ENCODE assay signal across 1 cellular context in genomic region chr21:43657355-43658093, GRCh38.
A peak's percentile ranks its signal among the peaks of the same experiment; 100 is the strongest.
TF ChIP-seq lines count a peak whose summit lies in the region.

No MANE protein-coding gene starts in this region.

TF ChIP-seq in endothelial cell of umbilical vein, 7 proteins besides CTCF, POLR2A, EP300 and RAD21:
- TF ChIP-seq GATA2 (IDR thresholded peaks at IDR 0.05; ENCODE audit: insufficient read depth, insufficient read length, low read depth, low read length) = peak; percentile 88
- TF ChIP-seq MYC (IDR thresholded peaks at IDR 0.05; ENCODE audit: low read depth, low read length) = no peak
- no peak for TF ChIP-seq MAX (IDR thresholded peaks at IDR 0.05; ENCODE audit: insufficient read depth, insufficient read length)
- peak; percentile 66 for TF ChIP-seq FOS (IDR thresholded peaks at IDR 0.05; ENCODE audit: borderline replicate concordance, insufficient read depth, low read length)
- peak; percentile 61 for TF ChIP-seq JUN (IDR thresholded peaks at IDR 0.05; ENCODE audit: borderline replicate concordance, insufficient read depth, insufficient read length, low read depth)
- TF ChIP-seq POLR2AphosphoS5 (IDR thresholded peaks at IDR 0.05; ENCODE audit: insufficient read depth, low read depth, low read length) = peak; percentile 48
- no peak for TF ChIP-seq EZH2 (IDR thresholded peaks at IDR 0.05; ENCODE audit: borderline replicate concordance, low read depth, low read length, severe bottlenecking)
TF ChIP-seq in endothelial cell of umbilical vein: peak in this region for 4.
